In the genomic region with DNA sequence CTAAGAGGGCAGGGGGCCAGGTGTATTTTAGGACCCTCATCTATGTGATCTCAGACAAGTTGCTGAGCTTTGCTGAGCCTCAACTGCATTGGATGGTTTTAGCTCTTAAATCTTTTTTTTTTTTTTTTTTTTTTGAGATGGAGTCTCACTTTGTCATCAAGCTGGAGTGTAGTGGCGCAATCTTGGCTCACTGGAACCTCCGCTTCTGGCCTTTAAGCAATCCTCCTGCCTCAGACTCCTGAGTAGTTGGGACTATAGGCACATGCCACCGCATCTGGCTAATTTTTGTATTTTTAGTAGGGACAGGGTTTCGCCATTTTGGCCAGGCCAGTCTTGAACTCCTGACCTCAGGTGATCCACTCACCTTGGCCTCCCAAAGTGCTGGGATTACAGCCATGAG, we compare ENCODE assay signal across 8 cellular contexts. TPM values are rescaled to one million over a fixed set of nuclear protein-coding genes. Genes with fewer than 3 reads are reported as not detected.
DNase-seq lines count a peak whose midpoint lies in the region; ATAC-seq, FAIRE-seq and TF ChIP-seq lines count a peak whose summit lies in the region.
"Not testable (repeated sequence)": the region's sequence is repeated elsewhere in the genome, so short reads cannot be mapped to it uniquely, and the experiment has no call there.

No MANE protein-coding gene starts in this region.

- not testable (repeated sequence) for TF ChIP-seq CTCF in DOHH2 (IDR thresholded peaks at IDR 0.05; ENCODE audit: low read depth, low read length, poor library complexity, severe bottlenecking); OCI-LY1 (IDR thresholded peaks at IDR 0.05; ENCODE audit: low read length); mammary epithelial cell (conservative IDR thresholded peaks at IDR 0.05 in 1 of 2, IDR thresholded peaks at IDR 0.05 in 1 of 2; ENCODE audit: extremely low read depth in 1 of 2, insufficient read depth in 1 of 2, low read depth in 1 of 2, low read length in 2 of 2); HepG2 (CRISPR knock-in tag; IDR thresholded peaks at IDR 0.05)

- dilution Hi-C loops in mammary epithelial cell (cut with HindIII; ENCODE audit: low sequenced_read_pairs) = not testable (repeated sequence)

- not testable (repeated sequence) for ATAC-seq in HepG2
- ATAC-seq in sciatic nerve = peak; percentile 12

- not testable (repeated sequence) for H3K79me2 ChIP-seq in DOHH2 (ENCODE audit: control insufficient read depth, low read length); OCI-LY1 (ENCODE audit: insufficient read depth, low read length); mammary epithelial cell (ENCODE audit: insufficient read depth, low read length); HepG2 (ENCODE audit: insufficient read depth, low read length)

- H3K4me1 Mint-ChIP-seq in activated CD4-positive, alpha-beta T cell treated with anti-CD3 and anti-CD28 coated beads, Interleukin-2, amount 10 ng/mL, durations not matched to agents 24 days and 14 days = peaks cover 20% of the 10 kb centered on the region
- peaks cover 18% of the 10 kb centered on the region for H3K4me1 Mint-ChIP-seq in activated naive CD4-positive, alpha-beta T cell treated with anti-CD3 and anti-CD28 coated beads, Interleukin-2, amount 50 U/mL, for 24 hours
- peaks cover 48% of the 10 kb centered on the region for H3K4me1 Mint-ChIP-seq in stimulated activated naive CD8-positive, alpha-beta T cell treated with anti-CD3 and anti-CD28 coated beads, Interleukin-15, Interleukin-2, amounts not matched to agents 100 ng/mL and 50 ng/mL, for 24 hours (ENCODE audit: low read depth)

- BruUV-seq in mammary epithelial cell (replicated peaks; lab: Mats Ljungman, UMichigan); HepG2 (replicated peaks; lab: Mats Ljungman, UMichigan): not testable (repeated sequence)

- peaks cover 49% of the 10 kb centered on the region for H3K4me1 ChIP-seq in DOHH2 (ENCODE audit: control insufficient read depth, low read length)
- peaks cover 60% of the 10 kb centered on the region for H3K4me1 ChIP-seq in OCI-LY1 (ENCODE audit: insufficient read depth, low read length, severe bottlenecking)
- peaks cover 12% of the 10 kb centered on the region for H3K4me1 ChIP-seq in mammary epithelial cell (ENCODE audit: insufficient read depth, low read length)
- H3K4me1 ChIP-seq in HepG2 (ENCODE audit: insufficient read depth, low read length) = peaks cover 32% of the 10 kb centered on the region

- not testable (repeated sequence) for FAIRE-seq in HepG2 (lab: Jason Lieb, UNC)

- not testable (repeated sequence) for DNase-seq in activated CD4-positive, alpha-beta T cell treated with anti-CD3 and anti-CD28 coated beads, Interleukin-2, amount 10 ng/mL, durations not matched to agents 24 days and 14 days; mammary epithelial cell; HepG2 (ENCODE audit: low spot score); sciatic nerve (ENCODE audit: low spot score)

- H3K27ac Mint-ChIP-seq in activated CD4-positive, alpha-beta T cell treated with anti-CD3 and anti-CD28 coated beads, Interleukin-2, amount 10 ng/mL, durations not matched to agents 24 days and 14 days = peak overlapping the region; percentile 96
- peak overlapping the region; percentile 80 for H3K27ac Mint-ChIP-seq in activated naive CD4-positive, alpha-beta T cell treated with anti-CD3 and anti-CD28 coated beads, Interleukin-2, amount 50 U/mL, for 24 hours
- peak overlapping the region; percentile 94 for H3K27ac Mint-ChIP-seq in stimulated activated naive CD8-positive, alpha-beta T cell treated with anti-CD3 and anti-CD28 coated beads, Interleukin-15, Interleukin-2, amounts not matched to agents 100 ng/mL and 50 ng/mL, for 24 hours

- not testable (repeated sequence) for H3K27me3 ChIP-seq in DOHH2 (ENCODE audit: control insufficient read depth, low read length); OCI-LY1 (ENCODE audit: insufficient read depth, low read length); mammary epithelial cell (ENCODE audit: insufficient read depth, low read length); HepG2 (ENCODE audit: control insufficient read depth in 1 of 2, insufficient read depth in 2 of 2, low read length in 2 of 2)

- H3K36me3 Mint-ChIP-seq in activated CD4-positive, alpha-beta T cell treated with anti-CD3 and anti-CD28 coated beads, Interleukin-2, amount 10 ng/mL, durations not matched to agents 24 days and 14 days (ENCODE audit: low read depth); activated naive CD4-positive, alpha-beta T cell treated with anti-CD3 and anti-CD28 coated beads, Interleukin-2, amount 50 U/mL, for 24 hours; stimulated activated naive CD8-positive, alpha-beta T cell treated with anti-CD3 and anti-CD28 coated beads, Interleukin-15, Interleukin-2, amounts not matched to agents 100 ng/mL and 50 ng/mL, for 24 hours (ENCODE audit: low read depth): not testable (repeated sequence)

- intact Hi-C loops in activated CD4-positive, alpha-beta T cell treated with anti-CD3 and anti-CD28 coated beads, Interleukin-2, amount 10 ng/mL, durations not matched to agents 24 days and 14 days (cut with micrococcal nuclease); mammary epithelial cell (cut with micrococcal nuclease); HepG2 (cut with micrococcal nuclease; ENCODE audit: unreplicated experiment); sciatic nerve (cut with DNase I): not testable (repeated sequence)

- POLR2A ChIA-PET in HepG2 (lab: Yijun Ruan, JAX) = interaction anchor here (0.6 kb wide), 1 partner anchor 219 kb away, joined by 3 read pairs; no protein-coding TSS in a partner anchor

- CTCF ChIA-PET in mammary epithelial cell (lab: Charles Lee; ENCODE audit: low non-redundant PET); HepG2 (lab: Yijun Ruan, JAX; ENCODE audit: low intra/inter-chr PET ratio, low total read pairs): not testable (repeated sequence)

- not testable (repeated sequence) for TF ChIP-seq POLR2A in HepG2 (IDR thresholded peaks at IDR 0.05; ENCODE audit: insufficient read depth in 1 of 2, low read depth in 2 of 2, low read length in 2 of 2)

- not testable (repeated sequence) for H3K4me3 Mint-ChIP-seq in activated CD4-positive, alpha-beta T cell treated with anti-CD3 and anti-CD28 coated beads, Interleukin-2, amount 10 ng/mL, durations not matched to agents 24 days and 14 days; activated naive CD4-positive, alpha-beta T cell treated with anti-CD3 and anti-CD28 coated beads, Interleukin-2, amount 50 U/mL, for 24 hours
- peak overlapping the region; percentile 57 for H3K4me3 Mint-ChIP-seq in stimulated activated naive CD8-positive, alpha-beta T cell treated with anti-CD3 and anti-CD28 coated beads, Interleukin-15, Interleukin-2, amounts not matched to agents 100 ng/mL and 50 ng/mL, for 24 hours

- H3K27ac ChIP-seq in DOHH2 (ENCODE audit: low read depth, low read length); mammary epithelial cell (ENCODE audit: insufficient read depth, low read depth, low read length); HepG2 (ENCODE audit: extremely low read length, insufficient read depth, low read length): not testable (repeated sequence)
- peak overlapping the region; percentile 97 for H3K27ac ChIP-seq in OCI-LY1 (ENCODE audit: low read depth, low read length, poor library complexity, severe bottlenecking)

- H4K20me1 ChIP-seq in DOHH2 (ENCODE audit: control insufficient read depth, insufficient read depth, low read depth, low read length); OCI-LY1 (ENCODE audit: insufficient read depth, low read length); mammary epithelial cell (ENCODE audit: insufficient read depth, low read length); HepG2 (ENCODE audit: insufficient read depth, low read length): not testable (repeated sequence)

- not testable (repeated sequence) for H3K27me3 Mint-ChIP-seq in activated CD4-positive, alpha-beta T cell treated with anti-CD3 and anti-CD28 coated beads, Interleukin-2, amount 10 ng/mL, durations not matched to agents 24 days and 14 days; activated naive CD4-positive, alpha-beta T cell treated with anti-CD3 and anti-CD28 coated beads, Interleukin-2, amount 50 U/mL, for 24 hours; stimulated activated naive CD8-positive, alpha-beta T cell treated with anti-CD3 and anti-CD28 coated beads, Interleukin-15, Interleukin-2, amounts not matched to agents 100 ng/mL and 50 ng/mL, for 24 hours

- H3K4me2 ChIP-seq in DOHH2 (ENCODE audit: low read length) (peak overlapping the region; percentile 93; the same call in 1 of the 2 replicates), OCI-LY1 (ENCODE audit: low read length) (peak overlapping the region; percentile 36), mammary epithelial cell (ENCODE audit: insufficient read depth, low read depth, low read length) (peak overlapping the region; percentile 41), HepG2 (ENCODE audit: low read depth, low read length) (peak overlapping the region; percentile 65)

- peak overlapping the region; percentile 18; the same call in 1 of the 2 replicates for H3K9ac ChIP-seq in OCI-LY1 (ENCODE audit: low read length)
- not testable (repeated sequence) for H3K9ac ChIP-seq in mammary epithelial cell (ENCODE audit: insufficient read depth, low read length); HepG2 (ENCODE audit: insufficient read depth, low read depth, low read length)

- H3K9me2 ChIP-seq in DOHH2 (replicated peaks; ENCODE audit: control insufficient read depth, low read length); OCI-LY1 (ENCODE audit: low read depth, low read length): not testable (repeated sequence)

- H2AFZ ChIP-seq in OCI-LY1 (ENCODE audit: low read length) = not testable (repeated sequence)
- H2AFZ ChIP-seq in mammary epithelial cell (ENCODE audit: low read depth, low read length) (peak overlapping the region; percentile 44), HepG2 (ENCODE audit: low read length) (peak overlapping the region; percentile 60)

- not testable (repeated sequence) for H3K36me3 ChIP-seq in DOHH2 (ENCODE audit: control insufficient read depth, low read length); OCI-LY1 (ENCODE audit: insufficient read depth, low read length); mammary epithelial cell (ENCODE audit: insufficient read depth, low read length); HepG2 (replicated peaks in 1 of 2; ENCODE audit: control insufficient read depth in 1 of 2, insufficient read depth in 2 of 2, low read length in 2 of 2)

- H3F3A ChIP-seq in DOHH2 (ENCODE audit: control insufficient read depth, insufficient read depth) (peaks cover 27% of the 10 kb centered on the region), OCI-LY1 (ENCODE audit: insufficient read depth, low read length) (peaks cover 14% of the 10 kb centered on the region; the same call in 1 of the 2 replicates)

- TF ChIP-seq EP300 in HepG2 (IDR thresholded peaks at IDR 0.05; ENCODE audit: low read depth in 2 of 2, low read length in 2 of 2); HepG2 (CRISPR knock-in tag; IDR thresholded peaks at IDR 0.05; ENCODE audit: borderline replicate concordance): not testable (repeated sequence)

- in situ Hi-C loops in mammary epithelial cell (cut with MboI; ENCODE audit: low sequenced_read_pairs in 2 of 2); HepG2 (cut with HindIII; ENCODE audit: extremely low pct_ligation_motif_present, low pct_unique_long_range_greater_than_20kb): not testable (repeated sequence)

- H3K9me3 Mint-ChIP-seq in activated CD4-positive, alpha-beta T cell treated with anti-CD3 and anti-CD28 coated beads, Interleukin-2, amount 10 ng/mL, durations not matched to agents 24 days and 14 days; activated naive CD4-positive, alpha-beta T cell treated with anti-CD3 and anti-CD28 coated beads, Interleukin-2, amount 50 U/mL, for 24 hours; stimulated activated naive CD8-positive, alpha-beta T cell treated with anti-CD3 and anti-CD28 coated beads, Interleukin-15, Interleukin-2, amounts not matched to agents 100 ng/mL and 50 ng/mL, for 24 hours: not testable (repeated sequence)

- not testable (repeated sequence) for H3K4me3 ChIP-seq in DOHH2 (ENCODE audit: low read length); mammary epithelial cell (replicated peaks in 1 of 3; ENCODE audit: insufficient read depth in 1 of 3, low read depth in 2 of 3, low read length in 3 of 3)
- H3K4me3 ChIP-seq in OCI-LY1 (ENCODE audit: low read depth, low read length, poor library complexity, severe bottlenecking) (peak overlapping the region; percentile 2), HepG2 (replicated peaks in 1 of 3; ENCODE audit: insufficient read depth in 1 of 3, low read depth in 2 of 3, low read length in 3 of 3) (peak overlapping the region in 2 of 3 experiments; percentile 6 to 28; a peak in 1 of 6 replicates)

- not testable (repeated sequence) for H3K9me3 ChIP-seq in DOHH2 (ENCODE audit: control insufficient read depth, insufficient read depth, low read length); OCI-LY1 (ENCODE audit: low read length); mammary epithelial cell (replicated peaks; ENCODE audit: insufficient read depth, low read length); HepG2 (ENCODE audit: low read length)

- 96% methylated on average over 4 of the region's 4 CpGs for WGBS in mammary epithelial cell (ENCODE audit: low coverage, missing lambda C conversion rate)
- WGBS in HepG2 (ENCODE audit: low lambda C conversion rate) = 56% methylated on average over 4 of the region's 4 CpGs

- TF ChIP-seq RAD21 in HepG2 (CRISPR knock-in tag; IDR thresholded peaks at IDR 0.05) = not testable (repeated sequence)

RNA-seq across cellular contexts. Expression of a gene that starts 33.4 kb away (rescaled TPM):
- 305 and 307 TPM in 2 replicates for total RNA-seq in activated CD4-positive, alpha-beta T cell treated with anti-CD3 and anti-CD28 coated beads, Interleukin-2, amount 10 ng/mL, durations not matched to agents 24 days and 14 days
- total RNA-seq in mammary epithelial cell (100 to 1,000 TPM; 202 to 306 TPM), HepG2 (2016; rRNA removed; fragmentation: Illumina TruSeq; extraction: Trizol) (477 and 756 TPM in 2 replicates), sciatic nerve (140 TPM)
- polyA plus RNA-seq in mammary epithelial cell (193 TPM), HepG2 (2011; rRNA removed) (118 and 153 TPM in 2 replicates)
- polyA minus RNA-seq in mammary epithelial cell = 201 TPM
- 312 and 326 TPM in 2 replicates for total RNA-seq in HepG2 (2016; cell fraction: cytosol; rRNA removed; fragmentation: Illumina TruSeq; extraction: Trizol; ENCODE audit: low read depth)
- total RNA-seq in HepG2 (2016; cell fraction: insoluble cytoplasmic fraction; rRNA removed; fragmentation: Illumina TruSeq; extraction: Trizol) = 471 and 770 TPM in 2 replicates
- 290 and 338 TPM in 2 replicates for total RNA-seq in HepG2 (2016; cell fraction: membrane; rRNA removed; fragmentation: Illumina TruSeq; extraction: Trizol)
- total RNA-seq in HepG2 (2016; cell fraction: nucleus; rRNA removed; fragmentation: Illumina TruSeq; extraction: Trizol) = 188 and 200 TPM in 2 replicates
- 141 and 159 TPM in 2 replicates for polyA plus RNA-seq in HepG2 (2011; cell fraction: cytosol; rRNA removed)
- 45.6 and 58.6 TPM in 2 replicates for polyA plus RNA-seq in HepG2 (2011; cell fraction: nucleus; rRNA removed)
- polyA plus RNA-seq in HepG2 (2012) = 245 and 302 TPM in 2 replicates
- 68.6 and 71.1 TPM in 2 replicates for polyA plus RNA-seq in HepG2 (2016; cell fraction: cytosol; fragmentation: Illumina TruSeq; extraction: Trizol; ENCODE audit: low read depth)
- 588 and 612 TPM in 2 replicates for polyA plus RNA-seq in HepG2 (2016; cell fraction: insoluble cytoplasmic fraction; fragmentation: Illumina TruSeq; extraction: Trizol; ENCODE audit: low read depth)
- polyA plus RNA-seq in HepG2 (2016; cell fraction: membrane; fragmentation: Illumina TruSeq; extraction: Trizol; ENCODE audit: low read depth) = 141 and 156 TPM in 2 replicates
- polyA plus RNA-seq in HepG2 (2016; cell fraction: nucleus; fragmentation: Illumina TruSeq; extraction: Trizol; ENCODE audit: insufficient read depth, low read depth) = 190 and 195 TPM in 2 replicates
- 88.7 and 522 TPM in 2 replicates for polyA minus RNA-seq in HepG2 (2011; rRNA and poly(A)+ RNA removed; ENCODE audit: low replicate concordance)
- 285 and 334 TPM in 2 replicates for polyA minus RNA-seq in HepG2 (2011; cell fraction: cytosol; rRNA and poly(A)+ RNA removed)
- 112 and 162 TPM in 2 replicates for polyA minus RNA-seq in HepG2 (2011; cell fraction: nucleus; rRNA and poly(A)+ RNA removed)

RNA-seq across cellular contexts. Expression of a gene that starts 43.0 kb away (rescaled TPM):
- total RNA-seq in activated CD4-positive, alpha-beta T cell treated with anti-CD3 and anti-CD28 coated beads, Interleukin-2, amount 10 ng/mL, durations not matched to agents 24 days and 14 days = 10.8 and 12.2 TPM in 2 replicates
- total RNA-seq in mammary epithelial cell (1 to 10 TPM; 8.2 to 8.4 TPM), HepG2 (2016; rRNA removed; fragmentation: Illumina TruSeq; extraction: Trizol) (5.4 and 8.0 TPM in 2 replicates), sciatic nerve (10.0 TPM)
- polyA plus RNA-seq in mammary epithelial cell (6.8 TPM), HepG2 (2011; rRNA removed) (11.2 and 11.4 TPM in 2 replicates)
- polyA minus RNA-seq in mammary epithelial cell = 2.8 TPM
- 1.9 and 2.7 TPM in 2 replicates for total RNA-seq in HepG2 (2016; cell fraction: cytosol; rRNA removed; fragmentation: Illumina TruSeq; extraction: Trizol; ENCODE audit: low read depth)
- total RNA-seq in HepG2 (2016; cell fraction: insoluble cytoplasmic fraction; rRNA removed; fragmentation: Illumina TruSeq; extraction: Trizol) = 6.3 and 7.1 TPM in 2 replicates
- 3.9 and 4.7 TPM in 2 replicates for total RNA-seq in HepG2 (2016; cell fraction: membrane; rRNA removed; fragmentation: Illumina TruSeq; extraction: Trizol)
- 7.7 and 9.0 TPM in 2 replicates for total RNA-seq in HepG2 (2016; cell fraction: nucleus; rRNA removed; fragmentation: Illumina TruSeq; extraction: Trizol)
- polyA plus RNA-seq in HepG2 (2011; cell fraction: cytosol; rRNA removed) = 6.7 and 8.3 TPM in 2 replicates
- 16.0 and 18.1 TPM in 2 replicates for polyA plus RNA-seq in HepG2 (2011; cell fraction: nucleus; rRNA removed)
- 4.1 and 4.2 TPM in 2 replicates for polyA plus RNA-seq in HepG2 (2012)
- 2.1 and 2.4 TPM in 2 replicates for polyA plus RNA-seq in HepG2 (2016; cell fraction: cytosol; fragmentation: Illumina TruSeq; extraction: Trizol; ENCODE audit: low read depth)
- polyA plus RNA-seq in HepG2 (2016; cell fraction: insoluble cytoplasmic fraction; fragmentation: Illumina TruSeq; extraction: Trizol; ENCODE audit: low read depth) = 6.3 and 7.9 TPM in 2 replicates
- polyA plus RNA-seq in HepG2 (2016; cell fraction: membrane; fragmentation: Illumina TruSeq; extraction: Trizol; ENCODE audit: low read depth) = 3.7 and 4.2 TPM in 2 replicates
- 11.7 and 12.7 TPM in 2 replicates for polyA plus RNA-seq in HepG2 (2016; cell fraction: nucleus; fragmentation: Illumina TruSeq; extraction: Trizol; ENCODE audit: insufficient read depth, low read depth)
- 33.4 and 63.2 TPM in 2 replicates for polyA minus RNA-seq in HepG2 (2011; rRNA and poly(A)+ RNA removed; ENCODE audit: low replicate concordance)
- polyA minus RNA-seq in HepG2 (2011; cell fraction: cytosol; rRNA and poly(A)+ RNA removed) = 4.2 and 6.3 TPM in 2 replicates
- polyA minus RNA-seq in HepG2 (2011; cell fraction: nucleus; rRNA and poly(A)+ RNA removed) = 25.5 and 26.4 TPM in 2 replicates

RNA-seq across cellular contexts. Expression of a gene that starts 43.4 kb away (rescaled TPM):
- total RNA-seq in activated CD4-positive, alpha-beta T cell treated with anti-CD3 and anti-CD28 coated beads, Interleukin-2, amount 10 ng/mL, durations not matched to agents 24 days and 14 days = 58.4 and 62.9 TPM in 2 replicates
- total RNA-seq in mammary epithelial cell (10 to 100 TPM; 62.7 to 77.3 TPM), HepG2 (2016; rRNA removed; fragmentation: Illumina TruSeq; extraction: Trizol) (53.3 and 60.3 TPM in 2 replicates), sciatic nerve (85.3 TPM)
- polyA plus RNA-seq in mammary epithelial cell (49.3 TPM), HepG2 (2011; rRNA removed) (48.8 and 51.3 TPM in 2 replicates)
- polyA minus RNA-seq in mammary epithelial cell = 161 TPM
- 46.8 and 53.6 TPM in 2 replicates for total RNA-seq in HepG2 (2016; cell fraction: cytosol; rRNA removed; fragmentation: Illumina TruSeq; extraction: Trizol; ENCODE audit: low read depth)
- 47.5 and 61.3 TPM in 2 replicates for total RNA-seq in HepG2 (2016; cell fraction: insoluble cytoplasmic fraction; rRNA removed; fragmentation: Illumina TruSeq; extraction: Trizol)
- 86.2 and 93.4 TPM in 2 replicates for total RNA-seq in HepG2 (2016; cell fraction: membrane; rRNA removed; fragmentation: Illumina TruSeq; extraction: Trizol)
- 56.0 and 63.9 TPM in 2 replicates for total RNA-seq in HepG2 (2016; cell fraction: nucleus; rRNA removed; fragmentation: Illumina TruSeq; extraction: Trizol)
- 37.9 and 38.9 TPM in 2 replicates for polyA plus RNA-seq in HepG2 (2011; cell fraction: cytosol; rRNA removed)
- polyA plus RNA-seq in HepG2 (2011; cell fraction: nucleus; rRNA removed) = 102 and 103 TPM in 2 replicates
- 25.8 and 31.0 TPM in 2 replicates for polyA plus RNA-seq in HepG2 (2012)
- 25.2 and 27.2 TPM in 2 replicates for polyA plus RNA-seq in HepG2 (2016; cell fraction: cytosol; fragmentation: Illumina TruSeq; extraction: Trizol; ENCODE audit: low read depth)
- 42.1 and 54.3 TPM in 2 replicates for polyA plus RNA-seq in HepG2 (2016; cell fraction: insoluble cytoplasmic fraction; fragmentation: Illumina TruSeq; extraction: Trizol; ENCODE audit: low read depth)
- polyA plus RNA-seq in HepG2 (2016; cell fraction: membrane; fragmentation: Illumina TruSeq; extraction: Trizol; ENCODE audit: low read depth) = 51.3 and 57.7 TPM in 2 replicates
- polyA plus RNA-seq in HepG2 (2016; cell fraction: nucleus; fragmentation: Illumina TruSeq; extraction: Trizol; ENCODE audit: insufficient read depth, low read depth) = 100 and 105 TPM in 2 replicates
- 111 and 138 TPM in 2 replicates for polyA minus RNA-seq in HepG2 (2011; rRNA and poly(A)+ RNA removed; ENCODE audit: low replicate concordance)
- 31.6 and 35.3 TPM in 2 replicates for polyA minus RNA-seq in HepG2 (2011; cell fraction: cytosol; rRNA and poly(A)+ RNA removed)
- 71.1 and 80.8 TPM in 2 replicates for polyA minus RNA-seq in HepG2 (2011; cell fraction: nucleus; rRNA and poly(A)+ RNA removed)

Comparison
In these comparisons a context has a peak if more than half of its experiments do, and no peak if none do; other contexts are left out.
1. H3K4me2 ChIP-seq: peak in every context shown above with its lines; median percentile 93 in DOHH2; 65 in HepG2; 41 in mammary epithelial cell; 36 in OCI-LY1.